Comparison of ENCODE assay signal across 8 cellular contexts in genomic region chr12:45336331-45336730, GRCh38.
DNase-seq lines count a peak whose midpoint lies in the region; ATAC-seq and TF ChIP-seq lines count a peak whose summit lies in the region.

No MANE protein-coding gene starts in this region.

- H3K27ac ChIP-seq in epithelial cell of prostate (peak overlapping the region; percentile 30), psoas muscle (peak overlapping the region; percentile 70), transverse colon (no peak overlapping the region), lower lobe of right lung (no peak overlapping the region)

- DNase-seq in H4 (ENCODE audit: low spot score) (peak; percentile 92), RKO (ENCODE audit: low spot score) (peak; percentile 67), epithelial cell of prostate (ENCODE audit: low read depth, low spot score) (peak; percentile 76), psoas muscle (no peak), transverse colon (no peak), NCI-H146 treated with DMSO at 0.1 percent for 48 hours (lab: John Stamatoyannopoulos, UW; ENCODE audit: unreplicated experiment) (no peak), lower lobe of right lung (no peak)

- 76 to 100% (median 92%) methylated on average over 2 of the region's 2 CpGs for WGBS in psoas muscle, 3 donors
- WGBS in transverse colon (ENCODE audit: low coverage in 1 of 2), 2 donors, result 86 to 92% methylated on average over 2 of the region's 2 CpGs

- H3K4me3 ChIP-seq in psoas muscle (no peak overlapping the region), transverse colon (no peak overlapping the region), lower lobe of right lung (no peak overlapping the region)

- H3K36me3 ChIP-seq in psoas muscle (ENCODE audit: insufficient read depth in 1 of 2, low read depth in 1 of 2) (peaks cover 0 to 18% of the 10 kb centered on the region in 2 donors), transverse colon (no peaks in the 10 kb centered on the region), lower lobe of right lung (no peaks in the 10 kb centered on the region)

- intact Hi-C loops in psoas muscle (cut with DNase I) (loop anchor here in 1 of 2 donors (10.0 kb wide), 1 partner anchor 122 kb away; the partner anchor contains the start of gene ANO6), transverse colon (cut with DNase I; ENCODE audit: low total_unique reads) (no loop called here), lower lobe of right lung (cut with DNase I) (no loop called here)

- no peak for TF ChIP-seq POLR2A in transverse colon (IDR thresholded peaks at IDR 0.05)

- H3K9me3 ChIP-seq in psoas muscle (no peaks in the 10 kb centered on the region), transverse colon (no peaks in the 10 kb centered on the region), lower lobe of right lung (no peaks in the 10 kb centered on the region)

- in situ Hi-C loops in transverse colon (cut with MboI; ENCODE audit: low pct_ligation_motif_present in 1 of 4, low pct_unique_long_range_greater_than_20kb in 1 of 4, low sequenced_read_pairs in 3 of 4), result no loop called here

- H3K27me3 ChIP-seq in psoas muscle (ENCODE audit: insufficient read depth in 3 of 3, low read length in 2 of 3), result no peaks in the 10 kb centered on the region
- H3K27me3 ChIP-seq in transverse colon, result no peaks in the 10 kb centered on the region
- H3K27me3 ChIP-seq in lower lobe of right lung (ENCODE audit: low read depth), result no peaks in the 10 kb centered on the region

- peak; percentile 71 to 79 (median 77) for ATAC-seq in psoas muscle
- ATAC-seq in lower lobe of right lung, result no peak
- no peak for ATAC-seq in GM21619 (IDR thresholded peaks at IDR 0.05; ENCODE audit: unreplicated experiment)

- TF ChIP-seq CTCF in psoas muscle (IDR thresholded peaks at IDR 0.05), result no peak
- TF ChIP-seq CTCF in transverse colon (IDR thresholded peaks at IDR 0.05), result no peak
- TF ChIP-seq CTCF in lower lobe of right lung (IDR thresholded peaks at IDR 0.05), result no peak

- H3K4me1 ChIP-seq in psoas muscle, result peaks cover 29% of the 10 kb centered on the region
- H3K4me1 ChIP-seq in transverse colon, result peaks cover 0 to 5% (median 2%) of the 10 kb centered on the region in 4 donors
- H3K4me1 ChIP-seq in lower lobe of right lung, result no peaks in the 10 kb centered on the region

- no peak for TF ChIP-seq EP300 in transverse colon (IDR thresholded peaks at IDR 0.05; ENCODE audit: low read depth)

Comparison
In these comparisons a context has a peak if more than half of its experiments do, and no peak if none do; other contexts are left out.
1. DNase-seq: peak in H4 (single experiment), RKO (single experiment) and epithelial cell of prostate (single experiment); none in psoas muscle (0 of 2), transverse colon (single experiment), NCI-H146 treated with DMSO at 0.1 percent for 48 hours (single experiment) and lower lobe of right lung (single experiment).
2. H3K27ac ChIP-seq: peak in epithelial cell of prostate (single experiment) and psoas muscle (single experiment); none in transverse colon (0 of 4) and lower lobe of right lung (single experiment).
3. ATAC-seq: peak in psoas muscle (4 of 4); none in lower lobe of right lung (0 of 2) and GM21619 (single experiment).